Comparison of ENCODE assay signal across 8 cellular contexts in genomic region chr10:48506147-48506917, GRCh38.
DNase-seq lines count a peak whose midpoint lies in the region; ATAC-seq and TF ChIP-seq lines count a peak whose summit lies in the region.

No MANE protein-coding gene starts in this region.

- H3K27ac Mint-ChIP-seq in activated CD8-positive, alpha-beta T cell treated with anti-CD3 and anti-CD28 coated beads for 36 hours = no peak overlapping the region

- H3K36me3 Mint-ChIP-seq in activated CD8-positive, alpha-beta T cell treated with anti-CD3 and anti-CD28 coated beads for 36 hours (ENCODE audit: low read depth) = no peaks in the 10 kb centered on the region

- DNase-seq in DMS 273 (lab: John Stamatoyannopoulos, UW; ENCODE audit: unreplicated experiment) (peak; percentile 29), DMS 273 treated with DMSO at 0.1 percent for 48 hours (lab: John Stamatoyannopoulos, UW) (no peak), HuH-7.5 (ENCODE audit: low spot score) (peak; percentile 48), medulla oblongata (ENCODE audit: extremely low spot score) (peak; percentile 62), NCI-H2171 treated with DMSO at 0.1 percent for 48 hours (lab: John Stamatoyannopoulos, UW) (no peak), kidney glomerular epithelial cell (lab: John Stamatoyannopoulos, UW) (no peak)
- DNase-seq in activated CD8-positive, alpha-beta T cell treated with anti-CD3 and anti-CD28 coated beads for 36 hours = peak; percentile 45
- DNase-seq in central memory CD4-positive, alpha-beta T cell = no peak

- no peak for ATAC-seq in activated CD8-positive, alpha-beta T cell treated with anti-CD3 and anti-CD28 coated beads for 36 hours

- peaks cover 1% of the 10 kb centered on the region for H3K27me3 Mint-ChIP-seq in activated CD8-positive, alpha-beta T cell treated with anti-CD3 and anti-CD28 coated beads for 36 hours

- no peak overlapping the region for H3K4me3 Mint-ChIP-seq in activated CD8-positive, alpha-beta T cell treated with anti-CD3 and anti-CD28 coated beads for 36 hours

- H3K9me3 Mint-ChIP-seq in activated CD8-positive, alpha-beta T cell treated with anti-CD3 and anti-CD28 coated beads for 36 hours = no peaks in the 10 kb centered on the region

- CTCF ChIA-PET in activated CD8-positive, alpha-beta T cell treated with anti-CD3 and anti-CD28 coated beads for 36 hours (lab: Charles Lee) = interaction anchor here (1.2 to 2.5 kb wide), 3 partner anchors 137 to 145 kb away, joined by 3 to 15 read pairs (median 3); no protein-coding TSS in a partner anchor

- no peaks in the 10 kb centered on the region for H3K4me1 Mint-ChIP-seq in activated CD8-positive, alpha-beta T cell treated with anti-CD3 and anti-CD28 coated beads for 36 hours (ENCODE audit: low read depth)

- POLR2A ChIA-PET in activated CD8-positive, alpha-beta T cell treated with anti-CD3 and anti-CD28 coated beads for 36 hours (lab: Charles Lee) = no interaction called here

- peak; percentile 32 for TF ChIP-seq CTCF in activated CD8-positive, alpha-beta T cell treated with anti-CD3 and anti-CD28 coated beads for 36 hours (IDR thresholded peaks at IDR 0.05)

- intact Hi-C loops in activated CD8-positive, alpha-beta T cell treated with anti-CD3 and anti-CD28 coated beads for 36 hours (cut with micrococcal nuclease) = loop anchor here (10.0 kb wide), 1 partner anchor 142 kb away; no protein-coding TSS in a partner anchor

Comparison
In these comparisons a context has a peak if more than half of its experiments do, and no peak if none do; other contexts are left out.
1. DNase-seq: peak in DMS 273 (single experiment), HuH-7.5 (single experiment), activated CD8-positive, alpha-beta T cell treated with anti-CD3 and anti-CD28 coated beads for 36 hours (single experiment) and medulla oblongata (single experiment); none in DMS 273 treated with DMSO at 0.1 percent for 48 hours (single experiment), NCI-H2171 treated with DMSO at 0.1 percent for 48 hours (single experiment), central memory CD4-positive, alpha-beta T cell (single experiment) and kidney glomerular epithelial cell (single experiment).